Comparison of ENCODE assay signal across 31 cellular contexts in the genomic region with DNA sequence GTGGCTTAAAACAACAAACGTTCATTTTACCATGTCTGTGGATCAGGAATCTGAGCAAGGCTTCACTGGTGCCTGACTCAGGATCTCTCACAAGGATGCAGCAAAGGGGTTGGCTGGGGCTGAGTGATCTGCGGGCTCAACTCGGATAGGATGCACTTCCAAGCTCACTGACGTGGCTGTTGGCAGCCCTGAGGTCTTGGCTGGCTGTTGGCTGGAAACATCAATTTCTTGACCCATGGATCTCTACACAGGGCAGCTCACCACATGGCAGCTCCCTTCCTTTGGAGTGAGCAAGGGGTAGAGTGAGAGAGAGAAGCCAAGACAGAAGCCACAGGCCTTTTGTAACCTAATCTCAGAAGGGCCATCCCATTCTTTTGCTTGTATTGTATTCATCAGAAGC.
"Had no signal": no experiment of that assay in that cellular context is flagged by ENCODE, and none has a peak within 500 bp of the region (broad histone marks: within the 10 kb centered on the region; RNA-seq: fewer than 3 reads in every experiment).

No MANE protein-coding gene starts in this region.

- H3K36me3 ChIP-seq: esophagus muscularis mucosa, heart right ventricle, left lung, lower lobe of right lung, sigmoid colon, stomach, thyroid gland, upper lobe of left lung, vagina had no signal

- H3K4me3 Mint-ChIP-seq: activated CD4-positive, alpha-beta memory T cell treated with anti-CD3 and anti-CD28 coated beads for 36 hours; activated CD4-positive, alpha-beta T cell treated with anti-CD3 and anti-CD28 coated beads, Interleukin-2, amount 10 ng/mL, durations not matched to agents 24 days and 14 days; activated T-helper 17 cell treated with anti-CD3 and anti-CD28 coated beads, Interleukin-2, amount 50 U/mL, for 72 hours; central memory CD8-positive, alpha-beta T cell; dendritic cell treated with granulocyte-macrophage colony-stimulating factor and Interleukin-4, amounts not matched to agents 40 ng/mL and 50 ng/mL, for 4 days; stimulated activated naive B cell treated with anti-CD40 and anti-IgM and Interleukin-4, amounts not matched to agents 10 μg/mL and 1 μg/mL and 100 μg/mL, for 72 hours had no signal

- H3K4me1 ChIP-seq: left lung, lower lobe of right lung, psoas muscle, stomach had no signal

- H3K27ac ChIP-seq: esophagus muscularis mucosa, heart right ventricle, left lung, lower lobe of right lung, parathyroid adenoma, psoas muscle, sigmoid colon, stomach, upper lobe of left lung, vagina, VCaP had no signal

- H3K4me1 Mint-ChIP-seq: activated CD4-positive, alpha-beta T cell treated with anti-CD3 and anti-CD28 coated beads, Interleukin-2, amount 10 ng/mL, durations not matched to agents 24 days and 14 days; activated T-helper 17 cell treated with anti-CD3 and anti-CD28 coated beads, Interleukin-2, amount 50 U/mL, for 72 hours; central memory CD8-positive, alpha-beta T cell; stimulated activated naive B cell treated with anti-CD40 and anti-IgM and Interleukin-4, amounts not matched to agents 10 μg/mL and 1 μg/mL and 100 μg/mL, for 72 hours had no signal

- H3K4me3 ChIP-seq: esophagus muscularis mucosa, heart right ventricle, left lung, lower lobe of right lung, psoas muscle, sigmoid colon, smooth muscle cell, stomach, thyroid gland, upper lobe of left lung, vagina had no signal

- H3K4me2 ChIP-seq: smooth muscle cell had no signal

- FAIRE-seq: bronchial epithelial cell had no signal

- H3K27ac Mint-ChIP-seq: activated CD4-positive, alpha-beta memory T cell treated with anti-CD3 and anti-CD28 coated beads for 36 hours; activated CD4-positive, alpha-beta T cell treated with anti-CD3 and anti-CD28 coated beads, Interleukin-2, amount 10 ng/mL, durations not matched to agents 24 days and 14 days; activated T-helper 17 cell treated with anti-CD3 and anti-CD28 coated beads, Interleukin-2, amount 50 U/mL, for 72 hours; dendritic cell treated with granulocyte-macrophage colony-stimulating factor and Interleukin-4, amounts not matched to agents 40 ng/mL and 50 ng/mL, for 4 days; stimulated activated naive B cell treated with anti-CD40 and anti-IgM and Interleukin-4, amounts not matched to agents 10 μg/mL and 1 μg/mL and 100 μg/mL, for 72 hours had no signal

- H3K9me3 Mint-ChIP-seq: activated CD4-positive, alpha-beta memory T cell treated with anti-CD3 and anti-CD28 coated beads for 36 hours; activated CD4-positive, alpha-beta T cell treated with anti-CD3 and anti-CD28 coated beads, Interleukin-2, amount 10 ng/mL, durations not matched to agents 24 days and 14 days; activated T-helper 17 cell treated with anti-CD3 and anti-CD28 coated beads, Interleukin-2, amount 50 U/mL, for 72 hours; central memory CD8-positive, alpha-beta T cell; dendritic cell treated with granulocyte-macrophage colony-stimulating factor and Interleukin-4, amounts not matched to agents 40 ng/mL and 50 ng/mL, for 4 days; stimulated activated naive B cell treated with anti-CD40 and anti-IgM and Interleukin-4, amounts not matched to agents 10 μg/mL and 1 μg/mL and 100 μg/mL, for 72 hours had no signal

- DNase-seq: activated CD4-positive, alpha-beta memory T cell treated with anti-CD3 and anti-CD28 coated beads for 36 hours; activated CD4-positive, alpha-beta T cell treated with anti-CD3 and anti-CD28 coated beads, Interleukin-2, amount 10 ng/mL, durations not matched to agents 24 days and 14 days; activated CD8-positive, alpha-beta memory T cell treated with anti-CD3 and anti-CD28 coated beads, Interleukin-2, amount 50 U/mL, for 4 hours; activated gamma-delta T cell treated with Interleukin-2 at 50 U/mL for 16 hours; activated naive CD4-positive, alpha-beta T cell treated with anti-CD3 and anti-CD28 coated beads, Interleukin-2, amount 50 U/mL, for 16 hours; activated T-cell treated with anti-CD3 and anti-CD28 coated beads, Interleukin-2, amount 50 U/mL, for 1 hour; amniotic stem cell; effector CD4-positive, alpha-beta T cell; heart right ventricle; kidney glomerular epithelial cell; left lung; lower lobe of right lung; occipital lobe; psoas muscle; sigmoid colon; stimulated activated CD4-positive, alpha-beta T cell treated with anti-CD3 and anti-CD28 coated beads, Interleukin-1b, Interleukin-23, amount 100 ng/mL, for 48 hours; stimulated activated CD4-positive, alpha-beta T cell treated with anti-CD3 and anti-CD28 coated beads, Interleukin-4, amount 100 ng/mL, for 4 hours; stimulated activated CD8-positive, alpha-beta memory T cell treated with anti-CD3 and anti-CD28 coated beads, Interleukin-4, amount 100 ng/mL, for 48 hours; stimulated activated naive B cell treated with anti-CD40 and anti-IgM and Interleukin-4, amounts not matched to agents 10 μg/mL and 1 μg/mL and 100 μg/mL, for 72 hours; stomach; thyroid gland; upper lobe of left lung had no signal

- H3K27me3 ChIP-seq: esophagus muscularis mucosa, left lung, sigmoid colon, stomach, thyroid gland, upper lobe of left lung, vagina had no signal

- H3K79me2 ChIP-seq: parathyroid adenoma had no signal

- H3K36me3 Mint-ChIP-seq: activated CD4-positive, alpha-beta memory T cell treated with anti-CD3 and anti-CD28 coated beads for 36 hours; stimulated activated naive B cell treated with anti-CD40 and anti-IgM and Interleukin-4, amounts not matched to agents 10 μg/mL and 1 μg/mL and 100 μg/mL, for 72 hours had no signal

- H2AFZ ChIP-seq: parathyroid adenoma had no signal

- H3K9me3 ChIP-seq: esophagus muscularis mucosa, heart right ventricle, left lung, lower lobe of right lung, psoas muscle, sigmoid colon, stomach, thyroid gland, upper lobe of left lung, vagina had no signal

- H3K9ac ChIP-seq: parathyroid adenoma had no signal
